Comparison of ENCODE assay signal across 8 cellular contexts in the genomic region with DNA sequence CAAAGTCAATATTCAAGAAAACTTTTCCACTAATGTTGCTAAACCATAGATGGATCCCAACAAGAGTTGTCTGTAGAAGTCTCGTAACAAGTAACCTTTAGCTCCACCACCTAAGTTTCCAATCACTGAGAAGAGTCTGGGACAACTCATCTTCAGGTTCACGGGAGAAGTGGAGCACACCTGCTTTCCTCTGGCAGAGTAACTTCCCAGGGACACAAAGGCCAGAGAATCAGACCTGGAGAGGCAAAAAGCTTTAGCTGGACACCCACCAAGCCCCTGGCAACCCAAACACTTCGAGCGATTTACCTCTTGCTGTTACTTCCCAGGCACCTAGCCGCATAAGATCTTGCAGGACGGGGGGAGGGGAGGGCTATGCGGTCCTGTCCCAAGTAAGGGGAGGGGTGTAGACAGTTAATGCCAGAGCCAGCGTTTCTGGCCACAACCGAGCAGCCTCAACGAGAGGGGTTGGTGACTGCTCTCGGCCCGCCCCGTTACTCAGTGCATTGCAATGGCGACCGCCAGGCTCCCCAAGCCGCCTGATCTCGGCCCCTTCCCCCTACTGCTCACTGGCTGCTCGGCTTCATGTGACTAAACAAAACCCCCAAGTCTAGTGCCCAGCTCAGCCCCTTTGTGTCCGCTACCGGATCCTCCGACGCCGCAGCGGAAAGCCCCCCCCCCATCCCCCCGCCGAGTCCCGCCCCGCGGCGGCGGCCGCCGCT. TPM values are rescaled to one million over a fixed set of nuclear protein-coding genes. Genes with fewer than 3 reads are reported as not detected.
DNase-seq lines count a peak whose midpoint lies in the region; ATAC-seq, FAIRE-seq and TF ChIP-seq lines count a peak whose summit lies in the region.

No MANE protein-coding gene starts in this region.

- in situ Hi-C loops in astrocyte of the cerebellum (cut with HindIII; ENCODE audit: low sequenced_read_pairs) = loop anchor here (5.0 kb wide), 1 partner anchor 89 kb away; no protein-coding TSS in a partner anchor

- ATAC-seq in HG02642 (IDR thresholded peaks at IDR 0.05; ENCODE audit: poor library complexity, unreplicated experiment) = peak; percentile 40
- peak; percentile 60 for ATAC-seq in sciatic nerve

- H3K4me3 ChIP-seq in astrocyte of the cerebellum (ENCODE audit: low read depth, low read length) = peak overlapping the region; percentile 63

- TF ChIP-seq POLR2A in GM12892 (IDR thresholded peaks at IDR 0.05; ENCODE audit: low read depth, low read length) = peak; percentile 33

- no peak for TF ChIP-seq CTCF in astrocyte of the cerebellum (IDR thresholded peaks at IDR 0.05; ENCODE audit: low read depth, low read length, missing control alignments)

- FAIRE-seq in GM12892 (lab: Jason Lieb, UNC) = peak; percentile 94

- DNase-seq in GM12892 (ENCODE audit: insufficient read length) (peak; percentile 29), NCI-H1105 treated with DMSO at 0.1 percent for 48 hours (lab: John Stamatoyannopoulos, UW) (peak; percentile 92), T1000 (lab: John Stamatoyannopoulos, UW) (peak; percentile 75), astrocyte of the cerebellum (ENCODE audit: low read depth) (peak; percentile 77), hypothalamus (lab: John Stamatoyannopoulos, UW) (peak in 45 of 51 donors; percentile 26 to 87 (median 72)), sciatic nerve (ENCODE audit: low spot score) (peak; percentile 79), cortex of kidney (lab: John Stamatoyannopoulos, UW) (no peak)

- intact Hi-C loops in sciatic nerve (cut with DNase I) = loop anchor here (5.0 kb wide), 1 partner anchor 1749 kb away; a partner anchor contains a TSS

RNA-seq across cellular contexts. Expression of a gene that starts 0.7 kb away (rescaled TPM):
- polyA plus RNA-seq in GM12892 (2012; ENCODE audit: missing spikeins) = 19.8 TPM
- total RNA-seq in sciatic nerve = 88.5 TPM
